ENCODE assay signal across 2 cellular contexts in the genomic region with DNA sequence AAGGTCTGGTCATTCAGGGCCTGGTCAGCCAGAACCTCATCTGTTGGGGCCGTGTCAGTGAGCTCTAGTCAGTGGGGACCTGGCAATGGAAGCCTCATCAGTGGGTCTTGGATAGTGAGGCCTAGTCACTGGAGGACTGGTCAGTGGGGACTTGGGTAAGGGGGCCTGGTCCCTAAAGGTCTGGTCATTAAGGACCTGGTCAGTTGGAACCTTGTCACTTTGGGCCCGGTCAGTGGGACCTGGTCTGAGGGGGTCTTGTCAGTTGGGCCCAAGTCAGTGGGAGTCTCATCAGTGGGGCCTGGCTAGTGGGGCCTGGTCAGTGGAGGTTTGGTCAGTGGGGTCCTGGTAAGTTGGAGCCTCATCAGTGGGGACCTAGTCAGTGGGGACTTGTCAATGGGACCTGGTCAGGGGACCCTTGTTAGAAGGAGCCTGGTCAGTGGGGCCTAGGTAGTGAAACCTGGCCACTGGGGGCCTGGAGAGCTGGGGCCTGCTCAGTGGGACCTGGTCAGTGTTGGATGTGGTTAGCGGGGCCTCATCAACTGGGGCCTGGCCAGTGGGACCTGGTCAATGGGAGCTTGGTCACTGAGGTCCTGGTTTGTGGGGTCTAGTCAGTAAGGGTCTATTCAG.
TF ChIP-seq lines count a peak whose summit lies in the region.

No MANE protein-coding gene starts in this region.

TF ChIP-seq in SK-N-SH, 30 proteins besides CTCF, POLR2A, EP300 and RAD21 (continued from another document):
- TF ChIP-seq, protein P1, sequence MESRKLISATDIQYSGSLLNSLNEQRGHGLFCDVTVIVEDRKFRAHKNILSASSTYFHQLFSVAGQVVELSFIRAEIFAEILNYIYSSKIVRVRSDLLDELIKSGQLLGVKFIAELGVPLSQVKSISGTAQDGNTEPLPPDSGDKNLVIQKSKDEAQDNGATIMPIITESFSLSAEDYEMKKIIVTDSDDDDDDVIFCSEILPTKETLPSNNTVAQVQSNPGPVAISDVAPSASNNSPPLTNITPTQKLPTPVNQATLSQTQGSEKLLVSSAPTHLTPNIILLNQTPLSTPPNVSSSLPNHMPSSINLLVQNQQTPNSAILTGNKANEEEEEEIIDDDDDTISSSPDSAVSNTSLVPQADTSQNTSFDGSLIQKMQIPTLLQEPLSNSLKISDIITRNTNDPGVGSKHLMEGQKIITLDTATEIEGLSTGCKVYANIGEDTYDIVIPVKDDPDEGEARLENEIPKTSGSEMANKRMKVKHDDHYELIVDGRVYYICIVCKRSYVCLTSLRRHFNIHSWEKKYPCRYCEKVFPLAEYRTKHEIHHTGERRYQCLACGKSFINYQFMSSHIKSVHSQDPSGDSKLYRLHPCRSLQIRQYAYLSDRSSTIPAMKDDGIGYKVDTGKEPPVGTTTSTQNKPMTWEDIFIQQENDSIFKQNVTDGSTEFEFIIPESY (IDR thresholded peaks at IDR 0.05; ENCODE audit: borderline replicate concordance, low read depth): no peak
- no peak for TF ChIP-seq JUND (IDR thresholded peaks at IDR 0.05)
- TF ChIP-seq GATA2 (CRISPR knock-in tag; IDR thresholded peaks at IDR 0.05): no peak
- TF ChIP-seq SMC3 (IDR thresholded peaks at IDR 0.05; ENCODE audit: low read depth, low read length): no peak
- no peak for TF ChIP-seq MEF2A (IDR thresholded peaks at IDR 0.05; ENCODE audit: borderline replicate concordance, low read depth)
- no peak for TF ChIP-seq EZH2phosphoT487 (IDR thresholded peaks at IDR 0.05; ENCODE audit: borderline replicate concordance, low read depth)
- no peak for TF ChIP-seq NRF1 (IDR thresholded peaks at IDR 0.05; ENCODE audit: low read depth, low read length)
- TF ChIP-seq, protein P2, sequence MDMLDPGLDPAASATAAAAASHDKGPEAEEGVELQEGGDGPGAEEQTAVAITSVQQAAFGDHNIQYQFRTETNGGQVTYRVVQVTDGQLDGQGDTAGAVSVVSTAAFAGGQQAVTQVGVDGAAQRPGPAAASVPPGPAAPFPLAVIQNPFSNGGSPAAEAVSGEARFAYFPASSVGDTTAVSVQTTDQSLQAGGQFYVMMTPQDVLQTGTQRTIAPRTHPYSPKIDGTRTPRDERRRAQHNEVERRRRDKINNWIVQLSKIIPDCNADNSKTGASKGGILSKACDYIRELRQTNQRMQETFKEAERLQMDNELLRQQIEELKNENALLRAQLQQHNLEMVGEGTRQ (IDR thresholded peaks at IDR 0.05; ENCODE audit: borderline replicate concordance, low read depth, low read length): no peak
- no peak for TF ChIP-seq FOSL2 (IDR thresholded peaks at IDR 0.05; ENCODE audit: borderline replicate concordance, low read depth)
- TF ChIP-seq TCF12 (IDR thresholded peaks at IDR 0.05): no peak
- TF ChIP-seq GABPA (IDR thresholded peaks at IDR 0.05; ENCODE audit: low read depth): no peak
TF ChIP-seq in SK-N-SH: peak in this region for 0.

TF ChIP-seq in SK-N-SH treated with all-trans-retinoic acid at 6 μM for 48 hours, 23 proteins besides CTCF, POLR2A, EP300 and RAD21 (continued from another document):
- TF ChIP-seq, protein P3, sequence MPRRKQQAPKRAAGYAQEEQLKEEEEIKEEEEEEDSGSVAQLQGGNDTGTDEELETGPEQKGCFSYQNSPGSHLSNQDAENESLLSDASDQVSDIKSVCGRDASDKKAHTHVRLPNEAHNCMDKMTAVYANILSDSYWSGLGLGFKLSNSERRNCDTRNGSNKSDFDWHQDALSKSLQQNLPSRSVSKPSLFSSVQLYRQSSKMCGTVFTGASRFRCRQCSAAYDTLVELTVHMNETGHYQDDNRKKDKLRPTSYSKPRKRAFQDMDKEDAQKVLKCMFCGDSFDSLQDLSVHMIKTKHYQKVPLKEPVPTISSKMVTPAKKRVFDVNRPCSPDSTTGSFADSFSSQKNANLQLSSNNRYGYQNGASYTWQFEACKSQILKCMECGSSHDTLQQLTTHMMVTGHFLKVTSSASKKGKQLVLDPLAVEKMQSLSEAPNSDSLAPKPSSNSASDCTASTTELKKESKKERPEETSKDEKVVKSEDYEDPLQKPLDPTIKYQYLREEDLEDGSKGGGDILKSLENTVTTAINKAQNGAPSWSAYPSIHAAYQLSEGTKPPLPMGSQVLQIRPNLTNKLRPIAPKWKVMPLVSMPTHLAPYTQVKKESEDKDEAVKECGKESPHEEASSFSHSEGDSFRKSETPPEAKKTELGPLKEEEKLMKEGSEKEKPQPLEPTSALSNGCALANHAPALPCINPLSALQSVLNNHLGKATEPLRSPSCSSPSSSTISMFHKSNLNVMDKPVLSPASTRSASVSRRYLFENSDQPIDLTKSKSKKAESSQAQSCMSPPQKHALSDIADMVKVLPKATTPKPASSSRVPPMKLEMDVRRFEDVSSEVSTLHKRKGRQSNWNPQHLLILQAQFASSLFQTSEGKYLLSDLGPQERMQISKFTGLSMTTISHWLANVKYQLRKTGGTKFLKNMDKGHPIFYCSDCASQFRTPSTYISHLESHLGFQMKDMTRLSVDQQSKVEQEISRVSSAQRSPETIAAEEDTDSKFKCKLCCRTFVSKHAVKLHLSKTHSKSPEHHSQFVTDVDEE (CRISPR knock-in tag; IDR thresholded peaks at IDR 0.05): no peak
- TF ChIP-seq ESRRG (CRISPR knock-in tag; IDR thresholded peaks at IDR 0.05) (no peak), GLIS3 (CRISPR knock-in tag; IDR thresholded peaks at IDR 0.05) (no peak), PPARA (CRISPR knock-in tag; IDR thresholded peaks at IDR 0.05; ENCODE audit: borderline replicate concordance) (no peak), ZNF565 (CRISPR knock-in tag; conservative IDR thresholded peaks at IDR 0.05; ENCODE audit: low read depth) (no peak), ZC3H10 (CRISPR knock-in tag; IDR thresholded peaks at IDR 0.05) (no peak), BACH2 (CRISPR knock-in tag; IDR thresholded peaks at IDR 0.05; ENCODE audit: borderline replicate concordance) (no peak), ZNF70 (CRISPR knock-in tag; IDR thresholded peaks at IDR 0.05) (no peak), RARB (CRISPR knock-in tag; IDR thresholded peaks at IDR 0.05) (no peak), ARNTL (CRISPR knock-in tag; IDR thresholded peaks at IDR 0.05; ENCODE audit: borderline replicate concordance, low read depth) (no peak), TOX (CRISPR knock-in tag; IDR thresholded peaks at IDR 0.05; ENCODE audit: borderline replicate concordance) (no peak)
- TF ChIP-seq, protein P4, sequence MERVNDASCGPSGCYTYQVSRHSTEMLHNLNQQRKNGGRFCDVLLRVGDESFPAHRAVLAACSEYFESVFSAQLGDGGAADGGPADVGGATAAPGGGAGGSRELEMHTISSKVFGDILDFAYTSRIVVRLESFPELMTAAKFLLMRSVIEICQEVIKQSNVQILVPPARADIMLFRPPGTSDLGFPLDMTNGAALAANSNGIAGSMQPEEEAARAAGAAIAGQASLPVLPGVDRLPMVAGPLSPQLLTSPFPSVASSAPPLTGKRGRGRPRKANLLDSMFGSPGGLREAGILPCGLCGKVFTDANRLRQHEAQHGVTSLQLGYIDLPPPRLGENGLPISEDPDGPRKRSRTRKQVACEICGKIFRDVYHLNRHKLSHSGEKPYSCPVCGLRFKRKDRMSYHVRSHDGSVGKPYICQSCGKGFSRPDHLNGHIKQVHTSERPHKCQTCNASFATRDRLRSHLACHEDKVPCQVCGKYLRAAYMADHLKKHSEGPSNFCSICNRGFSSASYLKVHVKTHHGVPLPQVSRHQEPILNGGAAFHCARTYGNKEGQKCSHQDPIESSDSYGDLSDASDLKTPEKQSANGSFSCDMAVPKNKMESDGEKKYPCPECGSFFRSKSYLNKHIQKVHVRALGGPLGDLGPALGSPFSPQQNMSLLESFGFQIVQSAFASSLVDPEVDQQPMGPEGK (CRISPR knock-in tag; IDR thresholded peaks at IDR 0.05; ENCODE audit: borderline replicate concordance): no peak
- TF ChIP-seq, protein P5, sequence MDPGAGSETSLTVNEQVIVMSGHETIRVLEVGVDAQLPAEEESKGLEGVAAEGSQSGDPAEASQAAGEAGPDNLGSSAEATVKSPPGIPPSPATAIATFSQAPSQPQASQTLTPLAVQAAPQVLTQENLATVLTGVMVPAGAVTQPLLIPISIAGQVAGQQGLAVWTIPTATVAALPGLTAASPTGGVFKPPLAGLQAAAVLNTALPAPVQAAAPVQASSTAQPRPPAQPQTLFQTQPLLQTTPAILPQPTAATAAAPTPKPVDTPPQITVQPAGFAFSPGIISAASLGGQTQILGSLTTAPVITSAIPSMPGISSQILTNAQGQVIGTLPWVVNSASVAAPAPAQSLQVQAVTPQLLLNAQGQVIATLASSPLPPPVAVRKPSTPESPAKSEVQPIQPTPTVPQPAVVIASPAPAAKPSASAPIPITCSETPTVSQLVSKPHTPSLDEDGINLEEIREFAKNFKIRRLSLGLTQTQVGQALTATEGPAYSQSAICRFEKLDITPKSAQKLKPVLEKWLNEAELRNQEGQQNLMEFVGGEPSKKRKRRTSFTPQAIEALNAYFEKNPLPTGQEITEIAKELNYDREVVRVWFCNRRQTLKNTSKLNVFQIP (CRISPR knock-in tag; IDR thresholded peaks at IDR 0.05; ENCODE audit: borderline replicate concordance, low read depth): no peak
